Comparison of ENCODE assay signal across 8 cellular contexts in genomic region chr15:76905013-76905839, GRCh38. TPM values are rescaled to one million over a fixed set of nuclear protein-coding genes. Genes with fewer than 3 reads are reported as not detected.
DNase-seq lines count a peak whose midpoint lies in the region; ATAC-seq and TF ChIP-seq lines count a peak whose summit lies in the region.

A gene with protein sequence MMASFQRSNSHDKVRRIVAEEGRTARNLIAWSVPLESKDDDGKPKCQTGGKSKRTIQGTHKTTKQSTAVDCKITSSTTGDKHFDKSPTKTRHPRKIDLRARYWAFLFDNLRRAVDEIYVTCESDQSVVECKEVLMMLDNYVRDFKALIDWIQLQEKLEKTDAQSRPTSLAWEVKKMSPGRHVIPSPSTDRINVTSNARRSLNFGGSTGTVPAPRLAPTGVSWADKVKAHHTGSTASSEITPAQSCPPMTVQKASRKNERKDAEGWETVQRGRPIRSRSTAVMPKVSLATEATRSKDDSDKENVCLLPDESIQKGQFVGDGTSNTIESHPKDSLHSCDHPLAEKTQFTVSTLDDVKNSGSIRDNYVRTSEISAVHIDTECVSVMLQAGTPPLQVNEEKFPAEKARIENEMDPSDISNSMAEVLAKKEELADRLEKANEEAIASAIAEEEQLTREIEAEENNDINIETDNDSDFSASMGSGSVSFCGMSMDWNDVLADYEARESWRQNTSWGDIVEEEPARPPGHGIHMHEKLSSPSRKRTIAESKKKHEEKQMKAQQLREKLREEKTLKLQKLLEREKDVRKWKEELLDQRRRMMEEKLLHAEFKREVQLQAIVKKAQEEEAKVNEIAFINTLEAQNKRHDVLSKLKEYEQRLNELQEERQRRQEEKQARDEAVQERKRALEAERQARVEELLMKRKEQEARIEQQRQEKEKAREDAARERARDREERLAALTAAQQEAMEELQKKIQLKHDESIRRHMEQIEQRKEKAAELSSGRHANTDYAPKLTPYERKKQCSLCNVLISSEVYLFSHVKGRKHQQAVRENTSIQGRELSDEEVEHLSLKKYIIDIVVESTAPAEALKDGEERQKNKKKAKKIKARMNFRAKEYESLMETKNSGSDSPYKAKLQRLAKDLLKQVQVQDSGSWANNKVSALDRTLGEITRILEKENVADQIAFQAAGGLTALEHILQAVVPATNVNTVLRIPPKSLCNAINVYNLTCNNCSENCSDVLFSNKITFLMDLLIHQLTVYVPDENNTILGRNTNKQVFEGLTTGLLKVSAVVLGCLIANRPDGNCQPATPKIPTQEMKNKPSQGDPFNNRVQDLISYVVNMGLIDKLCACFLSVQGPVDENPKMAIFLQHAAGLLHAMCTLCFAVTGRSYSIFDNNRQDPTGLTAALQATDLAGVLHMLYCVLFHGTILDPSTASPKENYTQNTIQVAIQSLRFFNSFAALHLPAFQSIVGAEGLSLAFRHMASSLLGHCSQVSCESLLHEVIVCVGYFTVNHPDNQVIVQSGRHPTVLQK (N-terminal part only) (minus strand): TSS chr15:76905340. CDS start chr15:76883817, 21,523 bp downstream.

- H3K4me1 Mint-ChIP-seq in GM23338 = peaks cover 21% of the 10 kb centered on the region
- peaks cover 29% of the 10 kb centered on the region for H3K4me1 Mint-ChIP-seq in nephron

- ATAC-seq in GM23338 = peak; percentile 90
- ATAC-seq in stimulated activated naive CD8-positive, alpha-beta T cell treated with anti-CD3 and anti-CD28 coated beads, Interleukin-15, Interleukin-2, amounts not matched to agents 100 U/mL and 50 U/mL, for 24 hours = peak; percentile 95

- DNase-seq in Daoy (ENCODE audit: low read depth) (peak; percentile 94), GM23338 (ENCODE audit: low spot score) (peak; percentile 93), LNCaP clone FGC (ENCODE audit: low read depth) (peak; percentile 46), fibroblast of the aortic adventitia (ENCODE audit: low read depth) (peak; percentile 79)
- DNase-seq in activated T-helper 9 cell treated with anti-CD3 and anti-CD28 coated beads, Interleukin-2, amount 50 U/mL, for 16 hours (ENCODE audit: low read depth) = peak; percentile 88
- peak; percentile 96 for DNase-seq in stimulated activated naive CD8-positive, alpha-beta T cell treated with anti-CD3 and anti-CD28 coated beads, Interleukin-15, Interleukin-2, amounts not matched to agents 100 U/mL and 50 U/mL, for 24 hours

- H3K27ac Mint-ChIP-seq in GM23338 = peak within 1 kb of the TSS; percentile 93
- H3K27ac Mint-ChIP-seq in nephron = peak within 1 kb of the TSS; percentile 89 to 97 (median 92)

- H3K4me1 ChIP-seq in GM23338 (ENCODE audit: insufficient read depth) = peaks cover 19% of the 10 kb centered on the region

- peaks cover 15% of the 10 kb centered on the region for H3K27me3 ChIP-seq in GM23338 (ENCODE audit: insufficient read depth)

- H3K4me3 Mint-ChIP-seq in GM23338 = peak within 1 kb of the TSS; percentile 89
- peak within 1 kb of the TSS; percentile 94 to 98 (median 95) for H3K4me3 Mint-ChIP-seq in nephron

- 0 out of 2 replicates have a peak, but pooled peaks cover 3% of the 10 kb centered on the region for H4K20me1 ChIP-seq in GM23338 (replicated peaks; ENCODE audit: insufficient read depth)

- peak within 1 kb of the TSS; percentile 98 for H2AFZ ChIP-seq in GM23338

- H3K27me3 Mint-ChIP-seq in GM23338 (ENCODE audit: insufficient read depth, low read depth, poor library complexity) (peaks cover 13% of the 10 kb centered on the region), nephron (ENCODE audit: low read depth) (peaks cover 4% of the 10 kb centered on the region)

- H3K4me2 ChIP-seq in GM23338 = peak within 1 kb of the TSS; percentile 91

- H3K36me3 Mint-ChIP-seq in GM23338 (ENCODE audit: low read depth) = no peaks in the 10 kb centered on the region
- H3K36me3 Mint-ChIP-seq in nephron (ENCODE audit: low read depth) = peaks cover 4% of the 10 kb centered on the region

- TF ChIP-seq POLR2A in Raji (IDR thresholded peaks at IDR 0.05; ENCODE audit: insufficient read depth, low read depth, low read length) = peak; percentile 42; the same call in 1 of the 2 replicates

- H3K27ac ChIP-seq in GM23338 (ENCODE audit: low read depth) = peak within 1 kb of the TSS; percentile 81

- TF ChIP-seq CTCF in GM23338 (conservative IDR thresholded peaks at IDR 0.05; ENCODE audit: low read depth in 2 of 2) (no peak), LNCaP clone FGC (IDR thresholded peaks at IDR 0.05; ENCODE audit: control insufficient read depth, extremely low read depth, insufficient read depth) (0 out of 2 replicates have a peak, but pooled peaks have one; percentile 2), fibroblast of the aortic adventitia (IDR thresholded peaks at IDR 0.05; ENCODE audit: insufficient read depth, low read length) (peak; percentile 7), nephron (IDR thresholded peaks at IDR 0.05; ENCODE audit: unreplicated experiment in 3 of 3) (peak in 1 of 3 experiments; percentile 15)

- H3K9me2 ChIP-seq in GM23338 (ENCODE audit: insufficient read depth) = no peaks in the 10 kb centered on the region

- peaks cover 7% of the 10 kb centered on the region; the same call in 1 of the 2 replicates for H3F3A ChIP-seq in GM23338 (replicated peaks; ENCODE audit: low read depth)

- H3K4me3 ChIP-seq in GM23338 (peak within 1 kb of the TSS; percentile 74), LNCaP clone FGC (ENCODE audit: low read depth, low read length) (peak within 1 kb of the TSS; percentile 72), fibroblast of the aortic adventitia (ENCODE audit: low read depth, low read length) (peak within 1 kb of the TSS; percentile 86)

- H3K9me3 Mint-ChIP-seq in GM23338 = peaks cover 3% of the 10 kb centered on the region; the same call in 1 of the 3 replicates
- H3K9me3 Mint-ChIP-seq in nephron = no peaks in the 10 kb centered on the region

- no peaks in the 10 kb centered on the region for H3K36me3 ChIP-seq in GM23338 (ENCODE audit: insufficient read depth)

- H3K79me2 ChIP-seq in GM23338 (replicated peaks; ENCODE audit: insufficient read depth) = peaks cover 7% of the 10 kb centered on the region

TF ChIP-seq in GM23338, 12 proteins besides CTCF, POLR2A, EP300 and RAD21:
- TF ChIP-seq, protein P1, sequence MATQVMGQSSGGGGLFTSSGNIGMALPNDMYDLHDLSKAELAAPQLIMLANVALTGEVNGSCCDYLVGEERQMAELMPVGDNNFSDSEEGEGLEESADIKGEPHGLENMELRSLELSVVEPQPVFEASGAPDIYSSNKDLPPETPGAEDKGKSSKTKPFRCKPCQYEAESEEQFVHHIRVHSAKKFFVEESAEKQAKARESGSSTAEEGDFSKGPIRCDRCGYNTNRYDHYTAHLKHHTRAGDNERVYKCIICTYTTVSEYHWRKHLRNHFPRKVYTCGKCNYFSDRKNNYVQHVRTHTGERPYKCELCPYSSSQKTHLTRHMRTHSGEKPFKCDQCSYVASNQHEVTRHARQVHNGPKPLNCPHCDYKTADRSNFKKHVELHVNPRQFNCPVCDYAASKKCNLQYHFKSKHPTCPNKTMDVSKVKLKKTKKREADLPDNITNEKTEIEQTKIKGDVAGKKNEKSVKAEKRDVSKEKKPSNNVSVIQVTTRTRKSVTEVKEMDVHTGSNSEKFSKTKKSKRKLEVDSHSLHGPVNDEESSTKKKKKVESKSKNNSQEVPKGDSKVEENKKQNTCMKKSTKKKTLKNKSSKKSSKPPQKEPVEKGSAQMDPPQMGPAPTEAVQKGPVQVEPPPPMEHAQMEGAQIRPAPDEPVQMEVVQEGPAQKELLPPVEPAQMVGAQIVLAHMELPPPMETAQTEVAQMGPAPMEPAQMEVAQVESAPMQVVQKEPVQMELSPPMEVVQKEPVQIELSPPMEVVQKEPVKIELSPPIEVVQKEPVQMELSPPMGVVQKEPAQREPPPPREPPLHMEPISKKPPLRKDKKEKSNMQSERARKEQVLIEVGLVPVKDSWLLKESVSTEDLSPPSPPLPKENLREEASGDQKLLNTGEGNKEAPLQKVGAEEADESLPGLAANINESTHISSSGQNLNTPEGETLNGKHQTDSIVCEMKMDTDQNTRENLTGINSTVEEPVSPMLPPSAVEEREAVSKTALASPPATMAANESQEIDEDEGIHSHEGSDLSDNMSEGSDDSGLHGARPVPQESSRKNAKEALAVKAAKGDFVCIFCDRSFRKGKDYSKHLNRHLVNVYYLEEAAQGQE (IDR thresholded peaks at IDR 0.05; ENCODE audit: unreplicated experiment) = no peak
- TF ChIP-seq POLR2AphosphoS5 (IDR thresholded peaks at IDR 0.05; ENCODE audit: low read depth) = peak; percentile 63
- no peak for TF ChIP-seq ZNF114 (CRISPR knock-in tag; IDR thresholded peaks at IDR 0.05)

RNA-seq across cellular contexts. Expression of the gene that starts here (rescaled TPM):
- 5.7 and 8.8 TPM in 2 replicates for total RNA-seq in Daoy (2014; rRNA removed; shearing (Covaris generic))
- total RNA-seq in GM23338 (2014; rRNA removed; shearing (Covaris generic)) = 9.1 and 15.0 TPM in 2 replicates
- polyA plus RNA-seq in GM23338 (2016; fragmentation: Nextera tagmentation; extraction: Ambion mirVana) = 10.9 and 17.6 TPM in 2 replicates
- 7.0 and 16.3 TPM in 2 replicates for total RNA-seq in fibroblast of the aortic adventitia (ENCODE audit: low replicate concordance)

Comparison
In these comparisons a context has a peak if more than half of its experiments do, and no peak if none do; other contexts are left out.
1. Peak in every context shown above with its lines: DNase-seq, ATAC-seq, H3K4me3 ChIP-seq and H3K27ac ChIP-seq.
2. DNase-seq: peak in every context shown above with its lines; median percentile 96 in stimulated activated naive CD8-positive, alpha-beta T cell treated with anti-CD3 and anti-CD28 coated beads, Interleukin-15, Interleukin-2, amounts not matched to agents 100 U/mL and 50 U/mL, for 24 hours; 94 in Daoy; 93 in GM23338; 88 in activated T-helper 9 cell treated with anti-CD3 and anti-CD28 coated beads, Interleukin-2, amount 50 U/mL, for 16 hours; 79 in fibroblast of the aortic adventitia; 46 in LNCaP clone FGC.
3. CTCF ChIP-seq: peak in LNCaP clone FGC (single experiment) and fibroblast of the aortic adventitia (single experiment); none in GM23338 (0 of 2).